Comparison of ENCODE assay signal across 27 cellular contexts in genomic region chr1:203870256-203870655, GRCh38. TPM values are rescaled to one million over a fixed set of nuclear protein-coding genes. Genes with fewer than 3 reads are reported as not detected.
DNase-seq lines count a peak whose midpoint lies in the region; ATAC-seq and TF ChIP-seq lines count a peak whose summit lies in the region.
"Had no signal": no experiment of that assay in that cellular context is flagged by ENCODE, and none has a peak within 500 bp of the region (broad histone marks: within the 10 kb centered on the region; RNA-seq: fewer than 3 reads in every experiment).

No MANE protein-coding gene starts in this region.

- no peak overlapping the region for H3K27ac ChIP-seq in foreskin keratinocyte
- H3K27ac ChIP-seq: A549, ascending aorta, coronary artery, esophagus muscularis mucosa, HL-60, SJSA1 had no signal

- DNase-seq in stimulated activated naive CD8-positive, alpha-beta T cell treated with anti-CD3 and anti-CD28 coated beads, Interleukin-15, amount 100 ng/mL, for 72 hours = no peak
- peak; percentile 65 for DNase-seq in amniotic epithelial cell (ENCODE audit: low read depth)
- DNase-seq in iris pigment epithelial cell (ENCODE audit: low read depth) = peak; percentile 78
- no peak for DNase-seq in NCI-H748 (lab: John Stamatoyannopoulos, UW; ENCODE audit: unreplicated experiment)
- no peak for DNase-seq in foreskin keratinocyte
- no peak for DNase-seq in NCI-H69 (lab: John Stamatoyannopoulos, UW)
- DNase-seq: activated B cell treated with CpG ODN at 0.5 μM for 24 hours; activated CD4-positive, alpha-beta T cell treated with anti-CD3 and anti-CD28 coated beads, Interleukin-2, amount 10 ng/mL, durations not matched to agents 7 days and 5 days; activated gamma-delta T cell; activated naive CD8-positive, alpha-beta T cell treated with anti-CD3 and anti-CD28 coated beads for 36 hours; activated T-cell treated with anti-CD3 and anti-CD28 coated beads, Interleukin-2, amount 50 U/mL, for 24 hours; CD8-positive, alpha-beta memory T cell; endodermal cell; left cardiac atrium; stimulated activated CD4-positive, alpha-beta T cell treated with anti-CD3 and anti-CD28 coated beads, Interleukin-1b, Interleukin-23, amount 100 ng/mL, for 48 hours; stimulated activated naive CD4-positive, alpha-beta T cell treated with Interleukin-2 at 50 U/mL for 16 hours; testis had no signal

- H3K36me3 Mint-ChIP-seq in stimulated activated naive CD8-positive, alpha-beta T cell treated with anti-CD3 and anti-CD28 coated beads, Interleukin-15, Interleukin-2, amounts not matched to agents 100 ng/mL and 50 ng/mL, for 24 hours (ENCODE audit: low read depth) = peaks cover 61% of the 10 kb centered on the region

- H3K27ac Mint-ChIP-seq in stimulated activated naive CD8-positive, alpha-beta T cell treated with anti-CD3 and anti-CD28 coated beads, Interleukin-15, Interleukin-2, amounts not matched to agents 100 ng/mL and 50 ng/mL, for 24 hours = peak overlapping the region; percentile 16
- no peak overlapping the region for H3K27ac Mint-ChIP-seq in stimulated activated naive CD8-positive, alpha-beta T cell treated with anti-CD3 and anti-CD28 coated beads, Interleukin-15, amount 100 ng/mL, for 72 hours
- H3K27ac Mint-ChIP-seq: activated B cell treated with CpG ODN at 0.5 μM for 24 hours; activated CD4-positive, alpha-beta T cell treated with anti-CD3 and anti-CD28 coated beads, Interleukin-2, amount 10 ng/mL, durations not matched to agents 7 days and 5 days; activated naive CD8-positive, alpha-beta T cell treated with anti-CD3 and anti-CD28 coated beads for 36 hours; B cell; endodermal cell; natural killer cell treated with Interleukin-12 subunit alpha and Interleukin-12 subunit beta and Interleukin-15 and Interleukin-18, amount 100 ng/mL, for 72 hours had no signal

- ATAC-seq in stimulated activated naive CD8-positive, alpha-beta T cell treated with anti-CD3 and anti-CD28 coated beads, Interleukin-15, amount 100 ng/mL, for 72 hours = no peak
- no peak for ATAC-seq in HG03045 (IDR thresholded peaks at IDR 0.05; ENCODE audit: unreplicated experiment)
- ATAC-seq in foreskin keratinocyte = no peak
- ATAC-seq: natural killer cell treated with Interleukin-12 subunit alpha and Interleukin-12 subunit beta and Interleukin-15 and Interleukin-18, amount 100 ng/mL, for 72 hours had no signal

- TF ChIP-seq CTCF in foreskin keratinocyte (conservative IDR thresholded peaks at IDR 0.05) = no peak

- peaks cover 9% of the 10 kb centered on the region for H3K4me1 ChIP-seq in foreskin keratinocyte
- H3K4me1 ChIP-seq: ascending aorta had no signal

- H3K27me3 Mint-ChIP-seq in stimulated activated naive CD8-positive, alpha-beta T cell treated with anti-CD3 and anti-CD28 coated beads, Interleukin-15, Interleukin-2, amounts not matched to agents 100 ng/mL and 50 ng/mL, for 24 hours = no peaks in the 10 kb centered on the region
- H3K27me3 Mint-ChIP-seq in stimulated activated naive CD8-positive, alpha-beta T cell treated with anti-CD3 and anti-CD28 coated beads, Interleukin-15, amount 100 ng/mL, for 72 hours = no peaks in the 10 kb centered on the region
- H3K27me3 Mint-ChIP-seq: activated B cell treated with CpG ODN at 0.5 μM for 24 hours; activated CD4-positive, alpha-beta T cell treated with anti-CD3 and anti-CD28 coated beads, Interleukin-2, amount 10 ng/mL, durations not matched to agents 7 days and 5 days; activated naive CD8-positive, alpha-beta T cell treated with anti-CD3 and anti-CD28 coated beads for 36 hours; activated T-cell treated with anti-CD3 and anti-CD28 coated beads, Interleukin-2, amount 50 U/mL, for 24 hours; B cell; CD8-positive, alpha-beta memory T cell; natural killer cell treated with Interleukin-12 subunit alpha and Interleukin-12 subunit beta and Interleukin-15 and Interleukin-18, amount 100 ng/mL, for 72 hours had no signal

- H3K27me3 ChIP-seq in foreskin keratinocyte = no peaks in the 10 kb centered on the region
- H3K27me3 ChIP-seq: ascending aorta, esophagus muscularis mucosa, SJSA1, testis had no signal

- no peak overlapping the region for H3K4me3 Mint-ChIP-seq in stimulated activated naive CD8-positive, alpha-beta T cell treated with anti-CD3 and anti-CD28 coated beads, Interleukin-15, Interleukin-2, amounts not matched to agents 100 ng/mL and 50 ng/mL, for 24 hours
- H3K4me3 Mint-ChIP-seq in stimulated activated naive CD8-positive, alpha-beta T cell treated with anti-CD3 and anti-CD28 coated beads, Interleukin-15, amount 100 ng/mL, for 72 hours = no peak overlapping the region
- H3K4me3 Mint-ChIP-seq: activated B cell treated with CpG ODN at 0.5 μM for 24 hours; activated CD4-positive, alpha-beta T cell treated with anti-CD3 and anti-CD28 coated beads, Interleukin-2, amount 10 ng/mL, durations not matched to agents 7 days and 5 days; activated naive CD8-positive, alpha-beta T cell treated with anti-CD3 and anti-CD28 coated beads for 36 hours; activated T-cell treated with anti-CD3 and anti-CD28 coated beads, Interleukin-2, amount 50 U/mL, for 24 hours; B cell; CD8-positive, alpha-beta memory T cell; endodermal cell; natural killer cell treated with Interleukin-12 subunit alpha and Interleukin-12 subunit beta and Interleukin-15 and Interleukin-18, amount 100 ng/mL, for 72 hours had no signal

- peaks cover 4% of the 10 kb centered on the region for H3K4me1 Mint-ChIP-seq in stimulated activated naive CD8-positive, alpha-beta T cell treated with anti-CD3 and anti-CD28 coated beads, Interleukin-15, Interleukin-2, amounts not matched to agents 100 ng/mL and 50 ng/mL, for 24 hours (ENCODE audit: low read depth)
- H3K4me1 Mint-ChIP-seq in stimulated activated naive CD8-positive, alpha-beta T cell treated with anti-CD3 and anti-CD28 coated beads, Interleukin-15, amount 100 ng/mL, for 72 hours = peaks cover 11% of the 10 kb centered on the region
- H3K4me1 Mint-ChIP-seq: activated B cell treated with CpG ODN at 0.5 μM for 24 hours; activated CD4-positive, alpha-beta T cell treated with anti-CD3 and anti-CD28 coated beads, Interleukin-2, amount 10 ng/mL, durations not matched to agents 7 days and 5 days had no signal

- no peaks in the 10 kb centered on the region for H3K9me3 Mint-ChIP-seq in stimulated activated naive CD8-positive, alpha-beta T cell treated with anti-CD3 and anti-CD28 coated beads, Interleukin-15, Interleukin-2, amounts not matched to agents 100 ng/mL and 50 ng/mL, for 24 hours
- no peaks in the 10 kb centered on the region for H3K9me3 Mint-ChIP-seq in stimulated activated naive CD8-positive, alpha-beta T cell treated with anti-CD3 and anti-CD28 coated beads, Interleukin-15, amount 100 ng/mL, for 72 hours
- H3K9me3 Mint-ChIP-seq: activated B cell treated with CpG ODN at 0.5 μM for 24 hours; activated CD4-positive, alpha-beta T cell treated with anti-CD3 and anti-CD28 coated beads, Interleukin-2, amount 10 ng/mL, durations not matched to agents 7 days and 5 days; activated naive CD8-positive, alpha-beta T cell treated with anti-CD3 and anti-CD28 coated beads for 36 hours; activated T-cell treated with anti-CD3 and anti-CD28 coated beads, Interleukin-2, amount 50 U/mL, for 24 hours; CD8-positive, alpha-beta memory T cell; endodermal cell; natural killer cell treated with Interleukin-12 subunit alpha and Interleukin-12 subunit beta and Interleukin-15 and Interleukin-18, amount 100 ng/mL, for 72 hours had no signal

RNA-seq across cellular contexts. Expression of gene SNRPE, which starts 8.9 kb away (rescaled TPM):
- 162 and 184 TPM in 2 replicates for total RNA-seq in foreskin keratinocyte
- 312 and 338 TPM in 2 replicates for polyA plus RNA-seq in foreskin keratinocyte

Comparison
In these comparisons a context has a peak if more than half of its experiments do, and no peak if none do; other contexts are left out.
1. DNase-seq: peak in amniotic epithelial cell (single experiment) and iris pigment epithelial cell (single experiment); none in stimulated activated naive CD8-positive, alpha-beta T cell treated with anti-CD3 and anti-CD28 coated beads, Interleukin-15, amount 100 ng/mL, for 72 hours (0 of 2), NCI-H748 (single experiment), foreskin keratinocyte (0 of 2) and NCI-H69 (single experiment).